Comparison of ENCODE assay signal across 11 cellular contexts in genomic region chr2:64145119-64145518, GRCh38. TPM values are rescaled to one million over a fixed set of nuclear protein-coding genes. Genes with fewer than 3 reads are reported as not detected.
DNase-seq lines count a peak whose midpoint lies in the region; ATAC-seq, FAIRE-seq and TF ChIP-seq lines count a peak whose summit lies in the region.
"Had no signal": no experiment of that assay in that cellular context is flagged by ENCODE, and none has a peak within 500 bp of the region (broad histone marks: within the 10 kb centered on the region; RNA-seq: fewer than 3 reads in every experiment).

No MANE protein-coding gene starts in this region.

- no peaks in the 10 kb centered on the region for H3K79me1 ChIP-seq in mesenchymal stem cell (replicated peaks; ENCODE audit: low read length, poor library complexity, severe bottlenecking)

- H3K4me3 ChIP-seq in HepG2 (replicated peaks in 1 of 3; ENCODE audit: insufficient read depth in 1 of 3, low read depth in 2 of 3, low read length in 3 of 3) (no peak overlapping the region; a peak in 1 of 6 replicates), right lobe of liver (peak overlapping the region in 1 of 3 donors; percentile 71), GM12878 (no peak overlapping the region), mesenchymal stem cell (ENCODE audit: insufficient read depth in 1 of 2, low read depth in 1 of 2, low read length in 2 of 2) (no peak overlapping the region), aorta (ENCODE audit: low read length in 2 of 2) (no peak overlapping the region), gastrocnemius medialis (no peak overlapping the region)

- H3K4me1 ChIP-seq in HepG2 (ENCODE audit: insufficient read depth, low read length) = peaks cover 38% of the 10 kb centered on the region
- peaks cover 0 to 16% (median 6%) of the 10 kb centered on the region in 4 donors for H3K4me1 ChIP-seq in right lobe of liver
- no peaks in the 10 kb centered on the region for H3K4me1 ChIP-seq in GM12878 (ENCODE audit: control insufficient read depth, insufficient read depth, low read length)
- no peaks in the 10 kb centered on the region for H3K4me1 ChIP-seq in mesenchymal stem cell (ENCODE audit: control insufficient read depth, insufficient read depth, low read depth, low read length)
- H3K4me1 ChIP-seq in aorta (ENCODE audit: control insufficient read depth in 1 of 2, insufficient read depth in 2 of 2, low read length in 2 of 2) = no peaks in the 10 kb centered on the region
- H3K4me1 ChIP-seq in gastrocnemius medialis = peaks cover 3 to 12% of the 10 kb centered on the region in 2 donors

- no peak overlapping the region for H2BK120ac ChIP-seq in mesenchymal stem cell (ENCODE audit: low read depth, low read length)

- H3K27ac ChIP-seq in HepG2 (ENCODE audit: extremely low read length, insufficient read depth, low read length) (peak overlapping the region; percentile 53), right lobe of liver (no peak overlapping the region), GM12878 (ENCODE audit: control insufficient read depth, insufficient read depth) (no peak overlapping the region), mesenchymal stem cell (ENCODE audit: low read length, poor library complexity, severe bottlenecking) (no peak overlapping the region), aorta (ENCODE audit: low read depth in 1 of 2, low read length in 2 of 2) (no peak overlapping the region), gastrocnemius medialis (no peak overlapping the region)
- H3K27ac ChIP-seq: SK-N-MC, thoracic aorta had no signal

- H3K9me3 ChIP-seq in HepG2 (ENCODE audit: low read length) (no peaks in the 10 kb centered on the region), right lobe of liver (no peaks in the 10 kb centered on the region), GM12878 (replicated peaks; ENCODE audit: control insufficient read depth, insufficient read depth, low read length) (no peaks in the 10 kb centered on the region; the same call in 2 of the 3 replicates), mesenchymal stem cell (ENCODE audit: control insufficient read depth, low read length) (no peaks in the 10 kb centered on the region), aorta (ENCODE audit: control insufficient read depth, low read length) (no peaks in the 10 kb centered on the region), gastrocnemius medialis (no peaks in the 10 kb centered on the region)
- H3K9me3 ChIP-seq: thoracic aorta had no signal

- POLR2A ChIA-PET in HepG2 (lab: Yijun Ruan, JAX) = no interaction called here
- POLR2A ChIA-PET in GM12878 (lab: Charles Lee) = interaction anchor here (0.7 to 1.6 kb wide), 4 partner anchors 42 to 438 kb away, joined by 3 to 6 read pairs (median 4); no protein-coding TSS in a partner anchor

- no peak overlapping the region for H3K23ac ChIP-seq in mesenchymal stem cell (ENCODE audit: low read length in 2 of 2)

- no peak overlapping the region for H2AFZ ChIP-seq in HepG2 (ENCODE audit: low read length)
- H2AFZ ChIP-seq in GM12878 (ENCODE audit: control insufficient read depth, low read depth, low read length) = peak overlapping the region; percentile 86; the same call in 1 of the 2 replicates
- H2AFZ ChIP-seq in mesenchymal stem cell (ENCODE audit: low read depth, low read length) = no peak overlapping the region

- TF ChIP-seq POLR2A in HepG2 (IDR thresholded peaks at IDR 0.05; ENCODE audit: insufficient read depth in 1 of 2, low read depth in 2 of 2, low read length in 2 of 2) (no peak), right lobe of liver (IDR thresholded peaks at IDR 0.05) (no peak), GM12878 (IDR thresholded peaks at IDR 0.05; ENCODE audit: low read depth, low read length) (no peak), gastrocnemius medialis (IDR thresholded peaks at IDR 0.05) (no peak)

- TF ChIP-seq EP300 in HepG2 (IDR thresholded peaks at IDR 0.05; ENCODE audit: low read depth in 2 of 2, low read length in 2 of 2) (no peak), HepG2 (CRISPR knock-in tag; IDR thresholded peaks at IDR 0.05; ENCODE audit: borderline replicate concordance) (no peak), GM12878 (IDR thresholded peaks at IDR 0.05; ENCODE audit: borderline replicate concordance in 1 of 2, control insufficient read depth in 1 of 2, low read depth in 2 of 2, low read length in 2 of 2) (no peak)

- 88% methylated on average over 7 of the region's 7 CpGs for WGBS in HepG2 (ENCODE audit: low lambda C conversion rate)
- WGBS in right lobe of liver (ENCODE audit: insufficient coverage, low coverage, low lambda C conversion rate, missing lambda C conversion rate) = 96% methylated on average over 7 of the region's 7 CpGs
- 98% methylated on average over 7 of the region's 7 CpGs for WGBS in GM12878 (ENCODE audit: insufficient coverage, insufficient replicate concordance, low lambda C conversion rate, missing lambda C conversion rate)
- WGBS in mesenchymal stem cell = 100% methylated on average over 1 of the region's 7 CpGs
- 93% methylated on average over 7 of the region's 7 CpGs for WGBS in aorta, 2 donors

- peak overlapping the region; percentile 68; the same call in 1 of the 2 replicates for H3K4me2 ChIP-seq in HepG2 (ENCODE audit: low read depth, low read length)
- 0 out of 2 replicates have a peak overlapping the region, but pooled peaks have one; percentile 4 for H3K4me2 ChIP-seq in GM12878 (ENCODE audit: control insufficient read depth, insufficient read depth)
- no peak overlapping the region for H3K4me2 ChIP-seq in mesenchymal stem cell (ENCODE audit: low read length, poor library complexity, severe bottlenecking)

- H3K36me3 ChIP-seq in HepG2 (replicated peaks in 1 of 2; ENCODE audit: control insufficient read depth in 1 of 2, insufficient read depth in 2 of 2, low read length in 2 of 2) (0 out of 5 replicates have a peak, but pooled peaks cover 0 to 4% of the 10 kb centered on the region in 2 experiments), right lobe of liver (no peaks in the 10 kb centered on the region), GM12878 (ENCODE audit: control insufficient read depth in 2 of 2, insufficient read depth in 2 of 2, low read length in 1 of 2) (0 out of 4 replicates have a peak, but pooled peaks cover 0 to 4% of the 10 kb centered on the region in 2 experiments), mesenchymal stem cell (ENCODE audit: control insufficient read depth in 1 of 2, insufficient read depth in 2 of 2, low read depth in 1 of 2, low read length in 2 of 2) (no peaks in the 10 kb centered on the region), aorta (ENCODE audit: control insufficient read depth in 1 of 2, insufficient read depth in 2 of 2, low read length in 1 of 2) (no peaks in the 10 kb centered on the region), gastrocnemius medialis (no peaks in the 10 kb centered on the region)
- H3K36me3 ChIP-seq: thoracic aorta had no signal

- TF ChIP-seq RAD21 in HepG2 (CRISPR knock-in tag; IDR thresholded peaks at IDR 0.05) (no peak), GM12878 (IDR thresholded peaks at IDR 0.05; ENCODE audit: insufficient read depth, low read depth, low read length) (no peak)

- no peak overlapping the region for H4K8ac ChIP-seq in mesenchymal stem cell (ENCODE audit: low read length)

- H2BK15ac ChIP-seq in mesenchymal stem cell (ENCODE audit: low read depth, poor library complexity, severe bottlenecking) = no peak overlapping the region

- H2BK5ac ChIP-seq in mesenchymal stem cell (ENCODE audit: low read depth, low read length, poor library complexity, severe bottlenecking) = no peak overlapping the region

- no peak overlapping the region for H3K14ac ChIP-seq in mesenchymal stem cell (ENCODE audit: low read length in 2 of 2)

- RAD21 ChIA-PET in GM12878 (lab: Charles Lee; ENCODE audit: unreplicated experiment) = interaction anchor here (1.2 to 2.4 kb wide), 3 partner anchors 10 to 183 kb away, joined by 4 to 11 read pairs (median 5); no protein-coding TSS in a partner anchor

- intact Hi-C loops in HepG2 (cut with micrococcal nuclease; ENCODE audit: unreplicated experiment) = loop anchor here (2.0 kb wide), 2 partner anchors 96 to 168 kb away; no protein-coding TSS in a partner anchor
- intact Hi-C loops in right lobe of liver (cut with DNase I) = no loop called here
- intact Hi-C loops in GM12878 (cut with micrococcal nuclease; ENCODE audit: unreplicated experiment) = loop anchor here (2.0 kb wide), 1 partner anchor 182 kb away; no protein-coding TSS in a partner anchor
- intact Hi-C loops in aorta (cut with DNase I) = no loop called here
- intact Hi-C loops in gastrocnemius medialis (cut with DNase I; ENCODE audit: low total_unique reads) = loop anchor here (10.0 kb wide), 1 partner anchor 300 kb away; the partner anchor contains the start of gene UGP2

- no peak overlapping the region for H3K9ac ChIP-seq in HepG2 (ENCODE audit: insufficient read depth, low read depth, low read length)
- no peak overlapping the region for H3K9ac ChIP-seq in GM12878 (ENCODE audit: control insufficient read depth, insufficient read depth, low read length)
- no peak overlapping the region for H3K9ac ChIP-seq in mesenchymal stem cell (ENCODE audit: low read length)

- H4K91ac ChIP-seq in mesenchymal stem cell (ENCODE audit: low read length) = no peak overlapping the region

- H4K20me1 ChIP-seq in HepG2 (ENCODE audit: insufficient read depth, low read length) = peaks cover 3% of the 10 kb centered on the region; the same call in 1 of the 2 replicates
- H4K20me1 ChIP-seq in GM12878 (ENCODE audit: control insufficient read depth, insufficient read depth) = no peaks in the 10 kb centered on the region

- no peak for FAIRE-seq in HepG2 (lab: Jason Lieb, UNC)
- FAIRE-seq in GM12878 (lab: Jason Lieb, UNC) = no peak

- CTCF ChIA-PET in HepG2 (lab: Yijun Ruan, JAX; ENCODE audit: low intra/inter-chr PET ratio, low total read pairs) (no interaction called here), GM12878 (lab: Yijun Ruan, JAX) (interaction anchor here (0.6 to 1.7 kb wide), 5 partner anchors 13 to 378 kb away, joined by 3 to 12 read pairs (median 4); no protein-coding TSS in a partner anchor)

- H3K27me3 ChIP-seq in HepG2 (ENCODE audit: control insufficient read depth in 1 of 2, insufficient read depth in 2 of 2, low read length in 2 of 2) (no peaks in the 10 kb centered on the region; a peak in 1 of 5 replicates), right lobe of liver (no peaks in the 10 kb centered on the region), GM12878 (replicated peaks in 1 of 2; ENCODE audit: control insufficient read depth in 2 of 2, insufficient read depth in 2 of 2, low read length in 1 of 2) (no peaks in the 10 kb centered on the region), mesenchymal stem cell (ENCODE audit: control insufficient read depth in 1 of 2, insufficient read depth in 1 of 2, low read length in 2 of 2) (no peaks in the 10 kb centered on the region), aorta (ENCODE audit: control insufficient read depth in 1 of 2, insufficient read depth in 2 of 2, low read length in 1 of 2) (no peaks in the 10 kb centered on the region), gastrocnemius medialis (no peaks in the 10 kb centered on the region)

- H3K18ac ChIP-seq in mesenchymal stem cell (ENCODE audit: low read depth in 1 of 2, low read length in 2 of 2) = no peak overlapping the region

- SMC1A ChIA-PET in GM12878 (lab: Charles Lee; ENCODE audit: uncharacterized antibody, unreplicated experiment) = interaction anchor here (1.0 to 4.2 kb wide), 8 partner anchors 10 to 151 kb away, joined by 3 to 16 read pairs (median 5); no protein-coding TSS in a partner anchor

- no peak overlapping the region for H3K4ac ChIP-seq in mesenchymal stem cell (ENCODE audit: low read depth in 1 of 2, low read length in 2 of 2)

- H3K79me2 ChIP-seq in HepG2 (ENCODE audit: insufficient read depth, low read length) (peaks cover 35% of the 10 kb centered on the region), GM12878 (ENCODE audit: control insufficient read depth, insufficient read depth, low read length) (peaks cover 44% of the 10 kb centered on the region)

- DNase-seq in HepG2 (ENCODE audit: low spot score) (no peak), right lobe of liver (no peak), GM12878 (ENCODE audit: low read depth, low spot score) (no peak), mesenchymal stem cell (no peak), CD1c-positive myeloid dendritic cell (ENCODE audit: extremely low spot score) (no peak), aorta (no peak), DMS 273 (lab: John Stamatoyannopoulos, UW; ENCODE audit: unreplicated experiment) (no peak), gastrocnemius medialis (no peak)
- DNase-seq: NCI-H226 had no signal

- H2BK12ac ChIP-seq in mesenchymal stem cell (ENCODE audit: low read length in 2 of 2) = peak overlapping the region in 1 of 2 experiments; percentile 31

- in situ Hi-C loops in HepG2 (cut with HindIII; ENCODE audit: extremely low pct_ligation_motif_present, low pct_unique_long_range_greater_than_20kb) (no loop called here), GM12878 (cut with MboI) (no loop called here), gastrocnemius medialis (cut with MboI; ENCODE audit: low sequenced_read_pairs in 4 of 4) (loop anchor here in 1 of 4 donors (25.0 kb wide), 1 partner anchor 458 kb away; no protein-coding TSS in a partner anchor)

- ATAC-seq in HepG2 (no peak), right lobe of liver (no peak), GM12878 (no peak), aorta (ENCODE audit: low FRiP score) (no peak), gastrocnemius medialis (no peak)

- peak overlapping the region; percentile 31 for H2AK5ac ChIP-seq in mesenchymal stem cell (ENCODE audit: low read length, severe bottlenecking)

- TF ChIP-seq CTCF in HepG2 (CRISPR knock-in tag; IDR thresholded peaks at IDR 0.05) = no peak
- no peak for TF ChIP-seq CTCF in right lobe of liver (IDR thresholded peaks at IDR 0.05)
- no peak for TF ChIP-seq CTCF in GM12878 (IDR thresholded peaks at IDR 0.05 in 2 of 3, conservative IDR thresholded peaks at IDR 0.05 in 1 of 3; ENCODE audit: control insufficient read depth in 2 of 3, extremely low read depth in 1 of 3, insufficient read depth in 1 of 3, low read depth in 3 of 3, low read length in 3 of 3)
- TF ChIP-seq CTCF in gastrocnemius medialis (IDR thresholded peaks at IDR 0.05 in 4 of 5, conservative IDR thresholded peaks at IDR 0.05 in 1 of 5) = no peak

- no TSS peak for BruUV-seq in HepG2 (replicated peaks; lab: Mats Ljungman, UMichigan)
- BruUV-seq in GM12878 (replicated peaks; lab: Mats Ljungman, UMichigan) = no TSS peak

RNA-seq across cellular contexts. Expression of gene PELI1, which starts 0.9 kb away (rescaled TPM):
- total RNA-seq in HepG2 (2016; rRNA removed; fragmentation: Illumina TruSeq; extraction: Trizol) = 12.5 and 14.9 TPM in 2 replicates
- total RNA-seq in HepG2 (2016; cell fraction: cytosol; rRNA removed; fragmentation: Illumina TruSeq; extraction: Trizol; ENCODE audit: low read depth) = 2.5 and 3.3 TPM in 2 replicates
- total RNA-seq in HepG2 (2016; cell fraction: insoluble cytoplasmic fraction; rRNA removed; fragmentation: Illumina TruSeq; extraction: Trizol) = 12.6 and 13.4 TPM in 2 replicates
- total RNA-seq in HepG2 (2016; cell fraction: membrane; rRNA removed; fragmentation: Illumina TruSeq; extraction: Trizol) = 8.4 and 8.8 TPM in 2 replicates
- 15.1 and 17.0 TPM in 2 replicates for total RNA-seq in HepG2 (2016; cell fraction: nucleus; rRNA removed; fragmentation: Illumina TruSeq; extraction: Trizol)
- 12.9 and 16.2 TPM in 2 replicates for polyA plus RNA-seq in HepG2 (2011; rRNA removed)
- polyA plus RNA-seq in HepG2 (2011; cell fraction: cytosol; rRNA removed) = 7.3 and 10.7 TPM in 2 replicates
- polyA plus RNA-seq in HepG2 (2011; cell fraction: nucleus; rRNA removed) = 13.3 and 15.0 TPM in 2 replicates
- polyA plus RNA-seq in HepG2 (2012) = 16.2 and 18.9 TPM in 2 replicates
- 0.62 and 0.97 TPM in 2 replicates for polyA plus RNA-seq in HepG2 (2016; cell fraction: cytosol; fragmentation: Illumina TruSeq; extraction: Trizol; ENCODE audit: low read depth)
- polyA plus RNA-seq in HepG2 (2016; cell fraction: insoluble cytoplasmic fraction; fragmentation: Illumina TruSeq; extraction: Trizol; ENCODE audit: low read depth) = 13.0 and 13.7 TPM in 2 replicates
- polyA plus RNA-seq in HepG2 (2016; cell fraction: membrane; fragmentation: Illumina TruSeq; extraction: Trizol; ENCODE audit: low read depth) = 3.4 and 3.7 TPM in 2 replicates
- 16.7 and 17.7 TPM in 2 replicates for polyA plus RNA-seq in HepG2 (2016; cell fraction: nucleus; fragmentation: Illumina TruSeq; extraction: Trizol; ENCODE audit: insufficient read depth, low read depth)
- 2.3 and 28.4 TPM in 2 replicates for polyA minus RNA-seq in HepG2 (2011; rRNA and poly(A)+ RNA removed; ENCODE audit: low replicate concordance)
- polyA minus RNA-seq in HepG2 (2011; cell fraction: cytosol; rRNA and poly(A)+ RNA removed) = 18.2 and 21.7 TPM in 2 replicates
- polyA minus RNA-seq in HepG2 (2011; cell fraction: nucleus; rRNA and poly(A)+ RNA removed) = 28.5 and 29.6 TPM in 2 replicates
- total RNA-seq in right lobe of liver = 10 to 100 TPM in 1 of 6 experiments, 1 to 10 TPM in 5; 4.7 to 18.8 (median 8.3) TPM
- total RNA-seq in GM12878 (2013; cell fraction: nucleolus; rRNA removed) = 104 and 128 TPM in 2 replicates
- total RNA-seq in GM12878 (2014; rRNA removed) = 40.7 and 46.1 TPM in 2 replicates
- 32.9 and 33.9 TPM in 2 replicates for total RNA-seq in GM12878 (2014; rRNA removed; fragmentation: Illumina TruSeq; extraction: Trizol)
- total RNA-seq in GM12878 (2021) = 54.6 and 55.4 TPM in 2 replicates
- 19.2 TPM for polyA plus RNA-seq in GM12878 (2011; ENCODE audit: low read depth)
- polyA plus RNA-seq in GM12878 (2011; rRNA removed) = 92.0 and 137 TPM in 2 replicates
- 36.5 and 40.9 TPM in 2 replicates for polyA plus RNA-seq in GM12878 (2011; cell fraction: cytosol; rRNA removed)
- 48.4 and 49.6 TPM in 2 replicates for polyA plus RNA-seq in GM12878 (2011; cell fraction: nucleus; rRNA removed)
- 24.6 and 25.7 TPM in 2 replicates for polyA plus RNA-seq in GM12878 (2012)
- polyA plus RNA-seq in GM12878 (2014; fragmentation: Illumina TruSeq; extraction: Trizol) = 38.9 and 47.6 TPM in 2 replicates
- polyA plus RNA-seq in GM12878 (2014; fragmentation: Nextera tagmentation; extraction: Ambion mirVana) = 10 to 100 TPM; 12.1 to 13.2 TPM
- polyA plus RNA-seq in GM12878 (2014; rRNA removed) = 35.0 and 36.7 TPM in 2 replicates
- 10 to 100 TPM; 43.9 to 45.3 TPM for polyA plus RNA-seq in GM12878 (2016; fragmentation: Nextera tagmentation; extraction: Ambion mirVana)
- 60.6 and 77.2 TPM in 2 replicates for polyA minus RNA-seq in GM12878 (2011; rRNA and poly(A)+ RNA removed)
- polyA minus RNA-seq in GM12878 (2011; cell fraction: cytosol; rRNA and poly(A)+ RNA removed) = 25.8 and 30.8 TPM in 2 replicates
- 71.6 and 122 TPM in 2 replicates for polyA minus RNA-seq in GM12878 (2011; cell fraction: nucleus; rRNA and poly(A)+ RNA removed)
- polyA plus RNA-seq in mesenchymal stem cell (2013, experiment 1 of 2) = 4.9 TPM
- 5.8 TPM for polyA plus RNA-seq in mesenchymal stem cell (2013, experiment 2 of 2)
- total RNA-seq in aorta = 10 to 100 TPM; 36.7 to 38.0 TPM
- polyA plus RNA-seq in aorta = 10 to 100 TPM; 11.1 to 11.2 TPM
- total RNA-seq in gastrocnemius medialis = 1 to 10 TPM; 3.7 to 7.5 (median 5.9) TPM

Comparison
In these comparisons a context has a peak if more than half of its experiments do, and no peak if none do; other contexts are left out.
1. intact Hi-C loops: an anchor here in HepG2 (2.0 kb wide), GM12878 (2.0 kb wide) and gastrocnemius medialis (10.0 kb wide); none called in right lobe of liver and aorta.